In genomic region chr20:44399446-44399845, GRCh38 we compare ENCODE assay signal across 19 cellular contexts. TPM values are rescaled to one million over a fixed set of nuclear protein-coding genes. Genes with fewer than 3 reads are reported as not detected.
"Had no signal": no experiment of that assay in that cellular context is flagged by ENCODE, and none has a peak within 500 bp of the region (broad histone marks: within the 10 kb centered on the region; RNA-seq: fewer than 3 reads in every experiment).

No MANE protein-coding gene starts in this region.

- H3K27ac ChIP-seq: gastrocnemius medialis, left ventricle myocardium inferior, uterus had no signal

- H3K36me3 ChIP-seq: gastrocnemius medialis, left ventricle myocardium inferior, uterus had no signal

- ATAC-seq: esophagus mucosa; gastrocnemius medialis; left cardiac atrium; naive thymus-derived CD4-positive, alpha-beta T cell had no signal

- H3K4me1 ChIP-seq: gastrocnemius medialis, left ventricle myocardium inferior, uterus had no signal

- H3K27me3 ChIP-seq: uterus had no signal

- H3K9me3 ChIP-seq: gastrocnemius medialis, left ventricle myocardium inferior, uterus had no signal

- H3K4me3 ChIP-seq: gastrocnemius medialis, left ventricle myocardium inferior, lung, uterus had no signal

- DNase-seq: dermis blood vessel endothelial cell; effector CD4-positive, alpha-beta T cell; gastrocnemius medialis; glutamatergic neuron; kidney; left cardiac atrium; left ventricle myocardium inferior; mesenchymal stem cell; naive thymus-derived CD4-positive, alpha-beta T cell; nephron progenitor cell; small intestine; stimulated activated CD4-positive, alpha-beta T cell treated with anti-CD3 and anti-CD28 coated beads, Interleukin-2, amount 100 ng/mL, for 48 hours; stimulated activated naive CD4-positive, alpha-beta T cell treated with Interleukin-2 at 50 U/mL for 16 hours; uterus had no signal

- FAIRE-seq: kidney, small intestine had no signal

RNA-seq across cellular contexts. Expression of gene HNF4A, which starts 43.9 kb away (rescaled TPM):
- total RNA-seq: dermis blood vessel endothelial cell; esophagus mucosa; fibroblast of lung; left cardiac atrium; left ventricle myocardium inferior; naive thymus-derived CD4-positive, alpha-beta T cell; omental fat pad; pulmonary artery endothelial cell had no signal
- polyA plus RNA-seq: fibroblast of lung; naive thymus-derived CD4-positive, alpha-beta T cell had no signal
